ENCODE assay signal across 8 cellular contexts in the genomic region with DNA sequence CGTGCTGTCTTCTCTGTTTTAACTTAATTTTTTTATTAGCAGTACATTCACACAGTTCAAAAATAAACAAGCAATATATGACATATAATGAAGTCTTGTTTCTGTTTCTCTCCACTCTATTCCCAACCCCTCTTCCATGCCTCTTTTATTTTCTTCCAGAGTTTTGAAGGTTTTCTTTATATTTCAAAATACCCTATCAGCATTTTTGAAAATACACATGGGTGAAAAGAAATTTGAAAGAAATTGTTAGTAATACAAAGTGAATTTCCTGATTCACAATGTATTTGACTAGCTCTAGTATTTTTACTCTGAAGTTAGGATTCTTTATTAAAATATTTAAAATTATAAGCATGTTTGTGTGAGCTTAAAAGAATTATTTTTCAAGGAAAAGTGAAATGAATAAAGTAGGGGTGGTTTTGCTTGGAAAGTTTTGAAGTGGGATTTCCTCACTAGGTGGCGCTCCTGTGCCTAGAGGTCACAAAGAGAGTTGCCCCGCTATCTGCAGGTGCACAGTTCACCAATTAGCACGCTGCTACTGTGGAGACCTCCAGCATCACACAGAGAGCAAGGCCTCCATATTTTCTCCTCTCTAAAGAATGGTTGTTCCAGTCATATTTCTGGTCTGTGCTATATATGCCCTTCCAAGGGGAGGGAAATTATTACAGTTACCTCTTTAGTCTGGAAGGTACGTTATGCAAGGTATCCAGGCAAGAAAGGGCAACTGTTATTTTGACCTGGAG. TPM values are rescaled to one million over a fixed set of nuclear protein-coding genes. Genes with fewer than 3 reads are reported as not detected.
A peak's percentile ranks its signal among the peaks of the same experiment; 100 is the strongest.
DNase-seq lines count a peak whose midpoint lies in the region; ATAC-seq and TF ChIP-seq lines count a peak whose summit lies in the region.

No MANE protein-coding gene starts in this region.

- H3K4me1 Mint-ChIP-seq in naive thymus-derived CD8-positive, alpha-beta T cell = no peaks in the 10 kb centered on the region
- H3K4me1 Mint-ChIP-seq in type B pancreatic cell (ENCODE audit: unreplicated experiment) = peaks cover 6% of the 10 kb centered on the region

- no peak for TF ChIP-seq CTCF in HEK293 (tag by site-specific recombination; IDR thresholded peaks at IDR 0.05)
- peak; percentile 88 for TF ChIP-seq CTCF in type B pancreatic cell (conservative IDR thresholded peaks at IDR 0.05)

- no peak overlapping the region for H3K27ac ChIP-seq in HEK293 (ENCODE audit: extremely low read depth, low read depth, low read length)

- H3K27me3 Mint-ChIP-seq in naive thymus-derived CD8-positive, alpha-beta T cell = peaks cover 8 to 27% (median 21%) of the 10 kb centered on the region in 5 donors
- H3K27me3 Mint-ChIP-seq in type B pancreatic cell = peaks cover 51% of the 10 kb centered on the region

- no peak overlapping the region for H3K27ac Mint-ChIP-seq in naive thymus-derived CD8-positive, alpha-beta T cell
- peak overlapping the region; percentile 90 for H3K27ac Mint-ChIP-seq in type B pancreatic cell

- peak; percentile 47 to 62 for ATAC-seq in naive thymus-derived CD8-positive, alpha-beta T cell

- no peaks in the 10 kb centered on the region for H3K4me1 ChIP-seq in HEK293 (ENCODE audit: control insufficient read depth, insufficient read depth, low read length)

- H3K36me3 Mint-ChIP-seq in naive thymus-derived CD8-positive, alpha-beta T cell = no peaks in the 10 kb centered on the region
- no peaks in the 10 kb centered on the region for H3K36me3 Mint-ChIP-seq in type B pancreatic cell

- H3K9me3 Mint-ChIP-seq in naive thymus-derived CD8-positive, alpha-beta T cell = no peaks in the 10 kb centered on the region
- no peaks in the 10 kb centered on the region for H3K9me3 Mint-ChIP-seq in type B pancreatic cell

- H3K36me3 ChIP-seq in HEK293 (ENCODE audit: control insufficient read depth in 2 of 2, insufficient read depth in 1 of 2, low read length in 2 of 2) = no peaks in the 10 kb centered on the region

- no peaks in the 10 kb centered on the region for H3K9me3 ChIP-seq in HEK293 (ENCODE audit: control insufficient read depth, insufficient read depth, low read depth, low read length)

- no peak overlapping the region for H3K4me3 Mint-ChIP-seq in naive thymus-derived CD8-positive, alpha-beta T cell
- no peak overlapping the region for H3K4me3 Mint-ChIP-seq in type B pancreatic cell

- CTCF ChIA-PET in HEK293 (lab: Yijun Ruan, JAX) = interaction anchor here (0.6 to 3.8 kb wide), 21 partner anchors 10 to 861 kb away, joined by 3 to 32 read pairs (median 3); no protein-coding TSS in a partner anchor

- DNase-seq in NCI-H2227 (lab: John Stamatoyannopoulos, UW; ENCODE audit: unreplicated experiment) (peak; percentile 25), NCI-H2227 treated with DMSO at 0.1 percent for 48 hours (lab: John Stamatoyannopoulos, UW) (no peak), NCI-H1436 treated with DMSO at 0.1 percent for 48 hours (lab: John Stamatoyannopoulos, UW) (peak; percentile 28), type B pancreatic cell (ENCODE audit: extremely low spot score, unreplicated experiment) (peak; percentile 72)
- DNase-seq in activated CD4-positive, CD25-positive, alpha-beta regulatory T cell treated with anti-CD3 and anti-CD28 coated beads, Interleukin-2, amount 50 U/mL, for 16 hours (ENCODE audit: low read depth, low spot score) = peak; percentile 15
- peak; percentile 2 for DNase-seq in effector CD8-positive, alpha-beta T cell (lab: John Stamatoyannopoulos, UW)
- DNase-seq in naive thymus-derived CD8-positive, alpha-beta T cell = peak; percentile 15 to 69 (median 36)

- no peak overlapping the region for H3K4me3 ChIP-seq in HEK293 (ENCODE audit: low read depth, low read length)

- POLR2A ChIA-PET in HEK293 (lab: Yijun Ruan, JAX) = no interaction called here
- POLR2A ChIA-PET in naive thymus-derived CD8-positive, alpha-beta T cell (lab: Charles Lee) = no interaction called here

TF ChIP-seq in HEK293, 187 proteins besides CTCF, POLR2A, EP300 and RAD21 (continues in another document):
- TF ChIP-seq ZFP3 (tag by site-specific recombination; IDR thresholded peaks at IDR 0.05; ENCODE audit: low read depth) = no peak
- TF ChIP-seq ZNF23 (tag by site-specific recombination; IDR thresholded peaks at IDR 0.05; ENCODE audit: borderline replicate concordance) = no peak
- TF ChIP-seq PRDM1 (tag by site-specific recombination; IDR thresholded peaks at IDR 0.05) = peak; percentile 30; the same call in 1 of the 2 replicates
- peak; percentile 48 for TF ChIP-seq OSR2 (tag by site-specific recombination; IDR thresholded peaks at IDR 0.05)
- TF ChIP-seq ZNF792 (tag by site-specific recombination; IDR thresholded peaks at IDR 0.05) = no peak
- TF ChIP-seq, protein P1, sequence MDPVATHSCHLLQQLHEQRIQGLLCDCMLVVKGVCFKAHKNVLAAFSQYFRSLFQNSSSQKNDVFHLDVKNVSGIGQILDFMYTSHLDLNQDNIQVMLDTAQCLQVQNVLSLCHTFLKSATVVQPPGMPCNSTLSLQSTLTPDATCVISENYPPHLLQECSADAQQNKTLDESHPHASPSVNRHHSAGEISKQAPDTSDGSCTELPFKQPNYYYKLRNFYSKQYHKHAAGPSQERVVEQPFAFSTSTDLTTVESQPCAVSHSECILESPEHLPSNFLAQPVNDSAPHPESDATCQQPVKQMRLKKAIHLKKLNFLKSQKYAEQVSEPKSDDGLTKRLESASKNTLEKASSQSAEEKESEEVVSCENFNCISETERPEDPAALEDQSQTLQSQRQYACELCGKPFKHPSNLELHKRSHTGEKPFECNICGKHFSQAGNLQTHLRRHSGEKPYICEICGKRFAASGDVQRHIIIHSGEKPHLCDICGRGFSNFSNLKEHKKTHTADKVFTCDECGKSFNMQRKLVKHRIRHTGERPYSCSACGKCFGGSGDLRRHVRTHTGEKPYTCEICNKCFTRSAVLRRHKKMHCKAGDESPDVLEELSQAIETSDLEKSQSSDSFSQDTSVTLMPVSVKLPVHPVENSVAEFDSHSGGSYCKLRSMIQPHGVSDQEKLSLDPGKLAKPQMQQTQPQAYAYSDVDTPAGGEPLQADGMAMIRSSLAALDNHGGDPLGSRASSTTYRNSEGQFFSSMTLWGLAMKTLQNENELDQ (tag by site-specific recombination; IDR thresholded peaks at IDR 0.05; ENCODE audit: low read depth) = no peak
- no peak for TF ChIP-seq KLF8 (tag by site-specific recombination; IDR thresholded peaks at IDR 0.05)
- TF ChIP-seq, protein P2, sequence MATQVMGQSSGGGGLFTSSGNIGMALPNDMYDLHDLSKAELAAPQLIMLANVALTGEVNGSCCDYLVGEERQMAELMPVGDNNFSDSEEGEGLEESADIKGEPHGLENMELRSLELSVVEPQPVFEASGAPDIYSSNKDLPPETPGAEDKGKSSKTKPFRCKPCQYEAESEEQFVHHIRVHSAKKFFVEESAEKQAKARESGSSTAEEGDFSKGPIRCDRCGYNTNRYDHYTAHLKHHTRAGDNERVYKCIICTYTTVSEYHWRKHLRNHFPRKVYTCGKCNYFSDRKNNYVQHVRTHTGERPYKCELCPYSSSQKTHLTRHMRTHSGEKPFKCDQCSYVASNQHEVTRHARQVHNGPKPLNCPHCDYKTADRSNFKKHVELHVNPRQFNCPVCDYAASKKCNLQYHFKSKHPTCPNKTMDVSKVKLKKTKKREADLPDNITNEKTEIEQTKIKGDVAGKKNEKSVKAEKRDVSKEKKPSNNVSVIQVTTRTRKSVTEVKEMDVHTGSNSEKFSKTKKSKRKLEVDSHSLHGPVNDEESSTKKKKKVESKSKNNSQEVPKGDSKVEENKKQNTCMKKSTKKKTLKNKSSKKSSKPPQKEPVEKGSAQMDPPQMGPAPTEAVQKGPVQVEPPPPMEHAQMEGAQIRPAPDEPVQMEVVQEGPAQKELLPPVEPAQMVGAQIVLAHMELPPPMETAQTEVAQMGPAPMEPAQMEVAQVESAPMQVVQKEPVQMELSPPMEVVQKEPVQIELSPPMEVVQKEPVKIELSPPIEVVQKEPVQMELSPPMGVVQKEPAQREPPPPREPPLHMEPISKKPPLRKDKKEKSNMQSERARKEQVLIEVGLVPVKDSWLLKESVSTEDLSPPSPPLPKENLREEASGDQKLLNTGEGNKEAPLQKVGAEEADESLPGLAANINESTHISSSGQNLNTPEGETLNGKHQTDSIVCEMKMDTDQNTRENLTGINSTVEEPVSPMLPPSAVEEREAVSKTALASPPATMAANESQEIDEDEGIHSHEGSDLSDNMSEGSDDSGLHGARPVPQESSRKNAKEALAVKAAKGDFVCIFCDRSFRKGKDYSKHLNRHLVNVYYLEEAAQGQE (tag by site-specific recombination; IDR thresholded peaks at IDR 0.05) = no peak
- no peak for TF ChIP-seq ZNF416 (tag by site-specific recombination; IDR thresholded peaks at IDR 0.05)
- no peak for TF ChIP-seq ZNF133 (tag by site-specific recombination; IDR thresholded peaks at IDR 0.05)
- no peak for TF ChIP-seq ZBTB21 (tag by site-specific recombination; IDR thresholded peaks at IDR 0.05)
- TF ChIP-seq ZFP69B (tag by site-specific recombination; IDR thresholded peaks at IDR 0.05) = no peak
- TF ChIP-seq, protein P3, sequence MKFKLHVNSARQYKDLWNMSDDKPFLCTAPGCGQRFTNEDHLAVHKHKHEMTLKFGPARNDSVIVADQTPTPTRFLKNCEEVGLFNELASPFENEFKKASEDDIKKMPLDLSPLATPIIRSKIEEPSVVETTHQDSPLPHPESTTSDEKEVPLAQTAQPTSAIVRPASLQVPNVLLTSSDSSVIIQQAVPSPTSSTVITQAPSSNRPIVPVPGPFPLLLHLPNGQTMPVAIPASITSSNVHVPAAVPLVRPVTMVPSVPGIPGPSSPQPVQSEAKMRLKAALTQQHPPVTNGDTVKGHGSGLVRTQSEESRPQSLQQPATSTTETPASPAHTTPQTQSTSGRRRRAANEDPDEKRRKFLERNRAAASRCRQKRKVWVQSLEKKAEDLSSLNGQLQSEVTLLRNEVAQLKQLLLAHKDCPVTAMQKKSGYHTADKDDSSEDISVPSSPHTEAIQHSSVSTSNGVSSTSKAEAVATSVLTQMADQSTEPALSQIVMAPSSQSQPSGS (tag by site-specific recombination; IDR thresholded peaks at IDR 0.05; ENCODE audit: low read depth) = no peak
- TF ChIP-seq ZNF654 (tag by site-specific recombination; IDR thresholded peaks at IDR 0.05; ENCODE audit: low read depth) = peak; percentile 62
- TF ChIP-seq ZNF48 (tag by site-specific recombination; IDR thresholded peaks at IDR 0.05) = no peak
- no peak for TF ChIP-seq ZNF311 (tag by site-specific recombination; IDR thresholded peaks at IDR 0.05; ENCODE audit: borderline replicate concordance)

RNA-seq across cellular contexts. Expression of a gene that starts 37.6 kb away (rescaled TPM):
- not detected for total RNA-seq in naive thymus-derived CD8-positive, alpha-beta T cell
- polyA plus RNA-seq in naive thymus-derived CD8-positive, alpha-beta T cell = not detected
- 9.6 and 11.4 TPM in 2 replicates for total RNA-seq in type B pancreatic cell (ENCODE audit: low replicate concordance)

Comparison
In these comparisons a context has a peak if more than half of its experiments do, and no peak if none do; other contexts are left out.
1. RNA of a gene that starts 37.6 kb away (total RNA-seq): 9.6 to 11.4 TPM in type B pancreatic cell; not detected in naive thymus-derived CD8-positive, alpha-beta T cell; every median in the first group is over 10 times any median in the second.